Comparison of ENCODE assay signal across 8 cellular contexts in genomic region chr2:191677091-191677645, GRCh38. TPM values are rescaled to one million over a fixed set of nuclear protein-coding genes. Genes with fewer than 3 reads are reported as not detected.
DNase-seq lines count a peak whose midpoint lies in the region; ATAC-seq and TF ChIP-seq lines count a peak whose summit lies in the region.

No MANE protein-coding gene starts in this region.

- peaks cover 4 to 39% (median 7%) of the 10 kb centered on the region in 4 donors for H3K4me1 ChIP-seq in transverse colon

- peak; percentile 49 for ATAC-seq in activated CD4-positive, alpha-beta T cell treated with anti-CD3 and anti-CD28 coated beads for 36 hours
- ATAC-seq in esophagus mucosa (peak; percentile 5), naive B cell (ENCODE audit: low read depth in 2 of 2) (peak; percentile 22 to 26)

- no peak for TF ChIP-seq EP300 in transverse colon (IDR thresholded peaks at IDR 0.05; ENCODE audit: low read depth)

- POLR2A ChIA-PET in activated CD4-positive, alpha-beta T cell treated with anti-CD3 and anti-CD28 coated beads for 36 hours (lab: Charles Lee): interaction anchor here (0.6 to 1.6 kb wide), 18 partner anchors 8 to 795 kb away, joined by 3 to 27 read pairs (median 4); no protein-coding TSS in a partner anchor

- H3K36me3 Mint-ChIP-seq in activated CD4-positive, alpha-beta T cell treated with anti-CD3 and anti-CD28 coated beads for 36 hours (ENCODE audit: low read depth): peaks cover 30% of the 10 kb centered on the region
- H3K36me3 Mint-ChIP-seq in naive B cell: peaks cover 0 to under 1% of the 10 kb centered on the region in 2 donors

- DNase-seq in GM12864 (ENCODE audit: low read depth) (peak; percentile 62), H7 (no peak), M059J (ENCODE audit: low read depth) (peak; percentile 74), naive B cell (peak; percentile 45), transverse colon (peak; percentile 30), occipital lobe (lab: John Stamatoyannopoulos, UW) (no peak)
- DNase-seq in activated CD4-positive, alpha-beta T cell treated with anti-CD3 and anti-CD28 coated beads for 36 hours: peak; percentile 75

- peak overlapping the region; percentile 95 to 98 (median 98) for H3K27ac ChIP-seq in transverse colon

- in situ Hi-C loops in transverse colon (cut with MboI; ENCODE audit: low pct_ligation_motif_present in 1 of 4, low pct_unique_long_range_greater_than_20kb in 1 of 4, low sequenced_read_pairs in 3 of 4): loop anchor here in 1 of 4 donors (25.0 kb wide), 1 partner anchor 515 kb away; the partner anchor contains the start of gene STAT4

- peak overlapping the region; percentile 82 for H3K4me3 ChIP-seq in GM12864 (ENCODE audit: low read depth, low read length)
- peak overlapping the region; percentile 67 for H3K4me3 ChIP-seq in H7 (ENCODE audit: insufficient read depth, low read depth, low read length)
- H3K4me3 ChIP-seq in transverse colon: peak overlapping the region; percentile 57 to 80 (median 72)

- H3K9me3 Mint-ChIP-seq in activated CD4-positive, alpha-beta T cell treated with anti-CD3 and anti-CD28 coated beads for 36 hours (ENCODE audit: low read depth): peaks cover 3% of the 10 kb centered on the region
- no peaks in the 10 kb centered on the region for H3K9me3 Mint-ChIP-seq in naive B cell

- no peaks in the 10 kb centered on the region for H3K9me3 ChIP-seq in transverse colon

- H3K4me1 Mint-ChIP-seq in activated CD4-positive, alpha-beta T cell treated with anti-CD3 and anti-CD28 coated beads for 36 hours: peaks cover 38% of the 10 kb centered on the region
- peaks cover 24 to 50% (median 32%) of the 10 kb centered on the region in 3 donors for H3K4me1 Mint-ChIP-seq in naive B cell

- CTCF ChIA-PET in activated CD4-positive, alpha-beta T cell treated with anti-CD3 and anti-CD28 coated beads for 36 hours (lab: Charles Lee): interaction anchor here (0.6 to 1.9 kb wide), 10 partner anchors 11 to 577 kb away, joined by 3 to 20 read pairs (median 4); no protein-coding TSS in a partner anchor

- TF ChIP-seq CTCF in GM12864 (IDR thresholded peaks at IDR 0.05; ENCODE audit: low read depth, low read length, missing control alignments) (no peak), transverse colon (IDR thresholded peaks at IDR 0.05) (no peak)

- 2 to 9% methylated on average over 5 to 6 of the region's 6 CpGs for WGBS in transverse colon (ENCODE audit: low coverage in 1 of 2), 2 donors

- TF ChIP-seq POLR2A in transverse colon (IDR thresholded peaks at IDR 0.05): no peak

- H3K27me3 ChIP-seq in H7 (ENCODE audit: control insufficient read depth, insufficient read depth, low read length) (peaks cover 3% of the 10 kb centered on the region), transverse colon (no peaks in the 10 kb centered on the region)

- no peaks in the 10 kb centered on the region for H3K27me3 Mint-ChIP-seq in activated CD4-positive, alpha-beta T cell treated with anti-CD3 and anti-CD28 coated beads for 36 hours
- no peaks in the 10 kb centered on the region for H3K27me3 Mint-ChIP-seq in naive B cell

- H3K27ac Mint-ChIP-seq in activated CD4-positive, alpha-beta T cell treated with anti-CD3 and anti-CD28 coated beads for 36 hours: peak overlapping the region; percentile 99
- H3K27ac Mint-ChIP-seq in naive B cell: peak overlapping the region; percentile 95 to 99 (median 98)

- intact Hi-C loops in activated CD4-positive, alpha-beta T cell treated with anti-CD3 and anti-CD28 coated beads for 36 hours (cut with DNase I, micrococcal nuclease): loop anchor here (1.0 to 5.0 kb wide), 8 partner anchors 39 to 955 kb away; partner anchors contain the start of gene GLS (in 1 of the 2)
- intact Hi-C loops in transverse colon (cut with DNase I; ENCODE audit: low total_unique reads): no loop called here

- H3K36me3 ChIP-seq in H7 (replicated peaks; ENCODE audit: control insufficient read depth, insufficient read depth, low read length) (0 out of 2 replicates have a peak, but pooled peaks cover 1% of the 10 kb centered on the region), transverse colon (peaks cover 0 to 4% (median 0%) of the 10 kb centered on the region in 4 donors)

- peak overlapping the region; percentile 97 for H3K4me3 Mint-ChIP-seq in activated CD4-positive, alpha-beta T cell treated with anti-CD3 and anti-CD28 coated beads for 36 hours
- peak overlapping the region; percentile 95 to 99 (median 98) for H3K4me3 Mint-ChIP-seq in naive B cell

RNA-seq across cellular contexts. Expression of gene NABP1, which starts 0.8 kb away (rescaled TPM):
- total RNA-seq in H7 (2014; rRNA removed; shearing (Covaris generic)): 2.3 and 3.7 TPM in 2 replicates
- total RNA-seq in M059J (2014; rRNA removed; shearing (Covaris generic)): 18.6 and 37.5 TPM in 2 replicates
- total RNA-seq in activated CD4-positive, alpha-beta T cell treated with anti-CD3 and anti-CD28 coated beads for 36 hours: 10 to 100 TPM; 52.4 to 53.9 TPM
- total RNA-seq in esophagus mucosa (32.8 TPM), transverse colon (10 to 100 TPM in 3 of 4 donors, under 1 TPM in 1; 1.00 to 55.6 (median 33.0) TPM), occipital lobe (9.2 TPM)
- 1 to 10 TPM; 2.1 to 8.0 (median 4.8) TPM for polyA plus RNA-seq in naive B cell (ENCODE audit: low read depth in 6 of 6)

Comparison
In these comparisons a context has a peak if more than half of its experiments do, and no peak if none do; other contexts are left out.
1. DNase-seq: peak in GM12864 (single experiment), M059J (single experiment), activated CD4-positive, alpha-beta T cell treated with anti-CD3 and anti-CD28 coated beads for 36 hours (single experiment), naive B cell (single experiment) and transverse colon (single experiment); none in H7 (single experiment) and occipital lobe (single experiment).
2. Peak in every context shown above with its lines, with median percentiles within 50 percentile points of each other: H3K4me3 ChIP-seq and ATAC-seq.